Comparison of ENCODE assay signal across 25 cellular contexts in the genomic region with DNA sequence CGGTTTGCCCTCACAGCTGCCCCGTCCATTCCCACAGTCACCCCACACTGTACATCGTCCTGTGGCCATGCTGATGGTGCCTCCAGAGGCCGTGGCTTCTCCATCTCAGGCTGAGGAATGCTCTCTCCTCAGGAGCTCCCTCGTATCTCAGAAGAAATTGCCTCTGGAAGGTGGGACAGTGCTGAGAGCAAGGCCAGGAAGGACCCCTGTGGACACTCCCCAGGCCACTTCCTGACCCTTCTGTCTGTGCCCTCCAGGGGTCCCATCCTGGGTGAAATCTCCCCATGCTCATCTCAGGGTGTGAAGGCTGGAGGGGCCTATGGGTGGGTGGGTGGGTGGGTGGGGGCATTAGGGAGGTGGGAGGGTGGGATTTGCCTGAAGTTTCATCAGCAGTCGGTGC.
"Had no signal": no experiment of that assay in that cellular context is flagged by ENCODE, and none has a peak within 500 bp of the region (broad histone marks: within the 10 kb centered on the region; RNA-seq: fewer than 3 reads in every experiment).

No MANE protein-coding gene starts in this region.

- H3K27ac ChIP-seq: SJSA1, SK-N-MC had no signal

- H3K9me3 ChIP-seq: SJSA1 had no signal

- H3K4me1 ChIP-seq: SJSA1 had no signal

- H3K27me3 ChIP-seq: SJSA1 had no signal

- DNase-seq: IMR-90, Karpas-422, KG1, MM.1S, NCI-H1092 treated with DMSO at 0.1 percent for 48 hours, NCI-H1417, NCI-H1436 treated with DMSO at 0.1 percent for 48 hours, NCI-H1694 treated with DMSO at 0.1 percent for 48 hours, NCI-H1930, NCI-H2081, NCI-H2107, NCI-H2171, NCI-H226, NCI-H446, NCI-H510A, NCI-H524 treated with DMSO at 0.1 percent for 48 hours, NCI-H69, NCI-H774, Right ventricle myocardium superior, RPMI8226, SIG-M5 had no signal

- H3K36me3 ChIP-seq: SJSA1 had no signal

- FAIRE-seq: HepG2, RCC 7860 had no signal

- H3K4me3 ChIP-seq: SJSA1, SK-N-MC had no signal

- ATAC-seq: HepG2 had no signal
